In genomic region chr18:45167109-45167551, GRCh38 we compare ENCODE assay signal across 16 cellular contexts.
A peak's percentile ranks its signal among the peaks of the same experiment; 100 is the strongest.
DNase-seq lines count a peak whose midpoint lies in the region; ATAC-seq, FAIRE-seq and TF ChIP-seq lines count a peak whose summit lies in the region.
"Had no signal": no experiment of that assay in that cellular context is flagged by ENCODE, and none has a peak within 500 bp of the region (broad histone marks: within the 10 kb centered on the region; RNA-seq: fewer than 3 reads in every experiment).

No MANE protein-coding gene starts in this region.

- no peak overlapping the region for H3K9ac ChIP-seq in BLaER1 treated with 17β-estradiol and CSF1 and Interleukin-3, amounts not matched to agents 10 nM and 100 nM

- intact Hi-C loops in lower lobe of right lung (cut with DNase I) = no loop called here
- intact Hi-C loops in sciatic nerve (cut with DNase I) = no loop called here

- TF ChIP-seq CTCF in HEK293 (tag by site-specific recombination; IDR thresholded peaks at IDR 0.05) (no peak), lower lobe of right lung (IDR thresholded peaks at IDR 0.05) (no peak), D721Med (IDR thresholded peaks at IDR 0.05; ENCODE audit: insufficient read depth, missing control alignments) (no peak)

- H3K27ac ChIP-seq in BLaER1 treated with 17β-estradiol and CSF1 and Interleukin-3, amounts not matched to agents 10 nM and 100 nM = no peak overlapping the region
- H3K27ac ChIP-seq in HEK293 (ENCODE audit: extremely low read depth, low read depth, low read length) (no peak overlapping the region), lower lobe of right lung (no peak overlapping the region)

- no peaks in the 10 kb centered on the region for H4K20me1 ChIP-seq in BLaER1 treated with 17β-estradiol and CSF1 and Interleukin-3, amounts not matched to agents 10 nM and 100 nM

- no peaks in the 10 kb centered on the region for H3K36me3 ChIP-seq in BLaER1 treated with 17β-estradiol and CSF1 and Interleukin-3, amounts not matched to agents 10 nM and 100 nM
- no peaks in the 10 kb centered on the region for H3K36me3 ChIP-seq in HEK293 (ENCODE audit: control insufficient read depth in 2 of 2, insufficient read depth in 1 of 2, low read length in 2 of 2)
- H3K36me3 ChIP-seq in lower lobe of right lung = no peaks in the 10 kb centered on the region

- peak overlapping the region in 8 of 11 experiments; percentile 25 to 44 (median 36); a peak in 15 of 22 replicates for H3K4me2 ChIP-seq in BLaER1 treated with 17β-estradiol and CSF1 and Interleukin-3, amounts not matched to agents 10 nM and 100 nM

- CTCF ChIA-PET in HEK293 (lab: Yijun Ruan, JAX) = interaction anchor here (0.7 to 2.0 kb wide), 3 partner anchors 42 to 60 kb away, joined by 4 to 6 read pairs (median 4); no protein-coding TSS in a partner anchor

- peak; percentile 13 for DNase-seq in T1000 (lab: John Stamatoyannopoulos, UW)
- peak; percentile 65 for DNase-seq in iris pigment epithelial cell (ENCODE audit: low read depth)
- DNase-seq in lower lobe of right lung = no peak
- no peak for DNase-seq in D721Med (ENCODE audit: insufficient read length, low spot score)
- no peak for DNase-seq in sciatic nerve (ENCODE audit: low spot score)
- DNase-seq: activated CD4-positive, alpha-beta memory T cell treated with anti-CD3 and anti-CD28 coated beads, Interleukin-2, amount 10 ng/mL, durations not matched to agents 7 days and 5 days; activated naive CD4-positive, alpha-beta T cell; erythroblast; HCEC 1CT; NCI-H2029; stimulated activated CD4-positive, alpha-beta T cell treated with anti-CD3 and anti-CD28 coated beads, Interleukin-2, amount 100 ng/mL, for 24 hours; stimulated activated naive CD4-positive, alpha-beta T cell treated with Interleukin-2 at 50 U/mL for 16 hours had no signal

- no peaks in the 10 kb centered on the region for H3K27me3 ChIP-seq in BLaER1 treated with 17β-estradiol and CSF1 and Interleukin-3, amounts not matched to agents 10 nM and 100 nM
- no peaks in the 10 kb centered on the region for H3K27me3 ChIP-seq in lower lobe of right lung (ENCODE audit: low read depth)

- H3K4me3 ChIP-seq in BLaER1 treated with 17β-estradiol and CSF1 and Interleukin-3, amounts not matched to agents 10 nM and 100 nM = no peak overlapping the region
- H3K4me3 ChIP-seq in HEK293 (ENCODE audit: low read depth, low read length) = no peak overlapping the region
- no peak overlapping the region for H3K4me3 ChIP-seq in lower lobe of right lung
- H3K4me3 ChIP-seq: K562 had no signal

- no peak for FAIRE-seq in D721Med (lab: Jason Lieb, UNC)
- FAIRE-seq: K562 had no signal

- peaks cover 7 to 17% (median 12%) of the 10 kb centered on the region in 10 experiments; a peak in 19 of 20 replicates for H3K4me1 ChIP-seq in BLaER1 treated with 17β-estradiol and CSF1 and Interleukin-3, amounts not matched to agents 10 nM and 100 nM
- H3K4me1 ChIP-seq in HEK293 (ENCODE audit: control insufficient read depth, insufficient read depth, low read length) (peaks cover 13% of the 10 kb centered on the region), lower lobe of right lung (peaks cover 10% of the 10 kb centered on the region)

- ATAC-seq in lower lobe of right lung = no peak
- no peak for ATAC-seq in GM18907 (IDR thresholded peaks at IDR 0.05; ENCODE audit: unreplicated experiment)
- no peak for ATAC-seq in sciatic nerve
- ATAC-seq: K562 had no signal

- POLR2A ChIA-PET in HEK293 (lab: Yijun Ruan, JAX) = no interaction called here

- no peaks in the 10 kb centered on the region for H3K9me3 ChIP-seq in BLaER1 treated with 17β-estradiol and CSF1 and Interleukin-3, amounts not matched to agents 10 nM and 100 nM (replicated peaks in 1 of 11)
- H3K9me3 ChIP-seq in HEK293 (ENCODE audit: control insufficient read depth, insufficient read depth, low read depth, low read length) (no peaks in the 10 kb centered on the region), lower lobe of right lung (no peaks in the 10 kb centered on the region)

TF ChIP-seq in HEK293, 187 proteins besides CTCF, POLR2A, EP300 and RAD21:
- TF ChIP-seq REST (tag by site-specific recombination; IDR thresholded peaks at IDR 0.05) (no peak), ZNF223 (tag by site-specific recombination; IDR thresholded peaks at IDR 0.05) (no peak), ZNF843 (tag by site-specific recombination; IDR thresholded peaks at IDR 0.05) (peak; percentile 41; the same call in 1 of the 2 replicates), FEZF1 (tag by site-specific recombination; IDR thresholded peaks at IDR 0.05) (peak; percentile 58), ZEB2 (tag by site-specific recombination; IDR thresholded peaks at IDR 0.05) (peak; percentile 64; the same call in 1 of the 2 replicates)

Comparison
In these comparisons a context has a peak if more than half of its experiments do, and no peak if none do; other contexts are left out.
1. DNase-seq: peak in T1000 (single experiment) and iris pigment epithelial cell (single experiment); none in lower lobe of right lung (single experiment), D721Med (single experiment) and sciatic nerve (single experiment).